Comparison of ENCODE assay signal across 24 cellular contexts in the genomic region with DNA sequence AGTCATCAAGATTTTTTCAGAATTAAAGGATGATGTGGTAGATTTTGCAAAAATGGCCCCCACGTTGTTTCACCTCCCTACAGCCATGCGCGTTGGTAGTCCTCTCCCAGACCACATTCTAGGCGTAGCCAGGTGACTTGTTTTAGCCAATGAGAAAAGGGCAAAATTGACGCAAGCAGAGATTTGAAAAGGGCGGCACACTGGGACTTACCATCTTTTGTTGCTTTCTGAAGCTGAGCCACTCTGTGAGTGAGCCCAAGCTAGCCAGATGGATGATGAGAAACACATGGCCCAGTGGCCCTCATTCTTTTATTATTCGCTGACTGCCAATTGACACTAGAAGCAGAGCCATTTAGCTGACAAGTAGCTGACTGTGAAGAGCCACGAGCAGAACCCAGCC.
DNase-seq lines count a peak whose midpoint lies in the region; ATAC-seq and TF ChIP-seq lines count a peak whose summit lies in the region.
"Had no signal": no experiment of that assay in that cellular context is flagged by ENCODE, and none has a peak within 500 bp of the region (broad histone marks: within the 10 kb centered on the region; RNA-seq: fewer than 3 reads in every experiment).

No MANE protein-coding gene starts in this region.

- H3K4me3 Mint-ChIP-seq in WTC11 (no peak overlapping the region), glutamatergic neuron (ENCODE audit: unreplicated experiment) (no peak overlapping the region)
- H3K4me3 Mint-ChIP-seq: B cell; CD8-positive, alpha-beta T cell had no signal

- H3K27me3 Mint-ChIP-seq in WTC11 (ENCODE audit: low read depth) (no peaks in the 10 kb centered on the region; the same call in 1 of the 2 replicates), glutamatergic neuron (ENCODE audit: unreplicated experiment) (no peaks in the 10 kb centered on the region)

- ATAC-seq in WTC11, result peak; percentile 79
- ATAC-seq in omental fat pad (ENCODE audit: low FRiP score), result no peak
- ATAC-seq: A549; CD8-positive, alpha-beta T cell; GM12878; Panc1 had no signal

- peaks cover 4% of the 10 kb centered on the region for H3K9me3 Mint-ChIP-seq in WTC11
- H3K9me3 Mint-ChIP-seq in glutamatergic neuron (ENCODE audit: unreplicated experiment), result peaks cover 3% of the 10 kb centered on the region
- H3K9me3 Mint-ChIP-seq: CD8-positive, alpha-beta T cell had no signal

- H3K27ac Mint-ChIP-seq in WTC11, result no peak overlapping the region; the same call in 1 of the 2 replicates
- H3K27ac Mint-ChIP-seq in glutamatergic neuron (ENCODE audit: unreplicated experiment), result peak overlapping the region; percentile 16
- H3K27ac Mint-ChIP-seq: B cell; CD8-positive, alpha-beta T cell had no signal

- CTCF ChIA-PET in WTC11 (lab: Charles Lee), result interaction anchor here (1.2 kb wide), 1 partner anchor 30 kb away, joined by 3 read pairs; no protein-coding TSS in a partner anchor

- POLR2A ChIA-PET in WTC11 (lab: Charles Lee), result no interaction called here

- H3K36me3 Mint-ChIP-seq in WTC11 (no peaks in the 10 kb centered on the region), glutamatergic neuron (ENCODE audit: unreplicated experiment) (no peaks in the 10 kb centered on the region)
- H3K36me3 Mint-ChIP-seq: CD8-positive, alpha-beta T cell had no signal

- TF ChIP-seq CTCF in WTC11 (IDR thresholded peaks at IDR 0.05) (no peak), glutamatergic neuron (IDR thresholded peaks at IDR 0.05; ENCODE audit: partially characterized antibody, unreplicated experiment) (no peak), omental fat pad (IDR thresholded peaks at IDR 0.05) (no peak)

- H3K4me1 Mint-ChIP-seq in WTC11, result peaks cover 27% of the 10 kb centered on the region
- no peaks in the 10 kb centered on the region for H3K4me1 Mint-ChIP-seq in glutamatergic neuron (ENCODE audit: low read depth, unreplicated experiment)
- H3K4me1 Mint-ChIP-seq: B cell had no signal

- DNase-seq in ELF-1 (ENCODE audit: low read depth, low spot score), result peak; percentile 5
- peak; percentile 12 for DNase-seq in NCI-H69 (lab: John Stamatoyannopoulos, UW)
- no peak for DNase-seq in WTC11 (ENCODE audit: low spot score)
- DNase-seq in glutamatergic neuron, result no peak
- no peak for DNase-seq in NCI-H1930 (lab: John Stamatoyannopoulos, UW)
- DNase-seq in NCI-H2171 treated with DMSO at 0.1 percent for 48 hours (lab: John Stamatoyannopoulos, UW), result no peak
- DNase-seq in kidney tubule cell (ENCODE audit: low spot score), result no peak
- DNase-seq in omental fat pad (ENCODE audit: low spot score), result no peak
- DNase-seq: Caco-2; CD8-positive, alpha-beta T cell; GDM1; H7; KG1; MG63; NCI-H1105 treated with DMSO at 0.1 percent for 48 hours; NCI-H146; NCI-H2029; NCI-H446 treated with DMSO at 0.1 percent for 48 hours; NCI-H526; SHP77 treated with DMSO at 0.1 percent for 48 hours had no signal

TF ChIP-seq in WTC11, 78 proteins besides CTCF, POLR2A, EP300 and RAD21:
- no peak for TF ChIP-seq SP1 (CRISPR knock-in tag; conservative IDR thresholded peaks at IDR 0.05)
- TF ChIP-seq ZNF138 (CRISPR knock-in tag; conservative IDR thresholded peaks at IDR 0.05), result no peak
- TF ChIP-seq RELA (CRISPR knock-in tag; IDR thresholded peaks at IDR 0.05; ENCODE audit: borderline replicate concordance), result no peak
- TF ChIP-seq, protein P1, sequence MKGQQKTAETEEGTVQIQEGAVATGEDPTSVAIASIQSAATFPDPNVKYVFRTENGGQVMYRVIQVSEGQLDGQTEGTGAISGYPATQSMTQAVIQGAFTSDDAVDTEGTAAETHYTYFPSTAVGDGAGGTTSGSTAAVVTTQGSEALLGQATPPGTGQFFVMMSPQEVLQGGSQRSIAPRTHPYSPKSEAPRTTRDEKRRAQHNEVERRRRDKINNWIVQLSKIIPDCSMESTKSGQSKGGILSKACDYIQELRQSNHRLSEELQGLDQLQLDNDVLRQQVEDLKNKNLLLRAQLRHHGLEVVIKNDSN (CRISPR knock-in tag; IDR thresholded peaks at IDR 0.05), result 0 out of 2 replicates have a peak, but pooled peaks have one; percentile 17
- no peak for TF ChIP-seq ESRRA (CRISPR knock-in tag; IDR thresholded peaks at IDR 0.05; ENCODE audit: borderline replicate concordance)
- TF ChIP-seq ZNF396 (CRISPR knock-in tag; IDR thresholded peaks at IDR 0.05; ENCODE audit: borderline replicate concordance), result no peak
- TF ChIP-seq IRF2 (CRISPR knock-in tag; IDR thresholded peaks at IDR 0.05; ENCODE audit: borderline replicate concordance, low read depth), result no peak
- no peak for TF ChIP-seq GRHL2 (CRISPR knock-in tag; IDR thresholded peaks at IDR 0.05; ENCODE audit: insufficient replicate concordance, severe bottlenecking)
- TF ChIP-seq, protein P2, sequence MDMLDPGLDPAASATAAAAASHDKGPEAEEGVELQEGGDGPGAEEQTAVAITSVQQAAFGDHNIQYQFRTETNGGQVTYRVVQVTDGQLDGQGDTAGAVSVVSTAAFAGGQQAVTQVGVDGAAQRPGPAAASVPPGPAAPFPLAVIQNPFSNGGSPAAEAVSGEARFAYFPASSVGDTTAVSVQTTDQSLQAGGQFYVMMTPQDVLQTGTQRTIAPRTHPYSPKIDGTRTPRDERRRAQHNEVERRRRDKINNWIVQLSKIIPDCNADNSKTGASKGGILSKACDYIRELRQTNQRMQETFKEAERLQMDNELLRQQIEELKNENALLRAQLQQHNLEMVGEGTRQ (CRISPR knock-in tag; IDR thresholded peaks at IDR 0.05), result peak; percentile 66
- no peak for TF ChIP-seq NFYB (CRISPR knock-in tag; conservative IDR thresholded peaks at IDR 0.05; ENCODE audit: low read depth)
- TF ChIP-seq HMGA2 (CRISPR knock-in tag; IDR thresholded peaks at IDR 0.05), result no peak
TF ChIP-seq in WTC11: peak in this region for 2.

Comparison
In these comparisons a context has a peak if more than half of its experiments do, and no peak if none do; other contexts are left out.
1. DNase-seq: peak in ELF-1 (single experiment) and NCI-H69 (single experiment); none in WTC11 (single experiment), glutamatergic neuron (single experiment), NCI-H1930 (0 of 2), NCI-H2171 treated with DMSO at 0.1 percent for 48 hours (single experiment), kidney tubule cell (single experiment) and omental fat pad (single experiment).